ENCODE assay signal across 8 cellular contexts in genomic region chr9:114504341-114505186, GRCh38. TPM values are rescaled to one million over a fixed set of nuclear protein-coding genes. Genes with fewer than 3 reads are reported as not detected.
A peak's percentile ranks its signal among the peaks of the same experiment; 100 is the strongest.
DNase-seq lines count a peak whose midpoint lies in the region; ATAC-seq and TF ChIP-seq lines count a peak whose summit lies in the region.

No MANE protein-coding gene starts in this region.

- H3K9me3 Mint-ChIP-seq in CD14-positive monocyte: peaks cover 0 to 17% (median 5%) of the 10 kb centered on the region in 7 donors
- H3K9me3 Mint-ChIP-seq in activated CD4-positive, alpha-beta memory T cell treated with anti-CD3 and anti-CD28 coated beads, Interleukin-2, amount 10 ng/mL, durations not matched to agents 7 days and 5 days: no peaks in the 10 kb centered on the region
- H3K9me3 Mint-ChIP-seq in memory B cell: no peaks in the 10 kb centered on the region
- no peaks in the 10 kb centered on the region for H3K9me3 Mint-ChIP-seq in stimulated activated naive B cell treated with anti-CD40 and anti-IgM and Interleukin-4, amounts not matched to agents 10 μg/mL and 1 μg/mL and 100 μg/mL, for 72 hours

- dilution Hi-C loops in IMR-90 (cut with HindIII; ENCODE audit: low sequenced_read_pairs, unreplicated experiment): no loop called here

- H2AK9ac ChIP-seq in IMR-90 (replicated peaks; ENCODE audit: low read depth, low read length, poor library complexity): peak overlapping the region; percentile 77

- H3K36me3 ChIP-seq in IMR-90 (ENCODE audit: control insufficient read depth, insufficient read depth, low read length): no peaks in the 10 kb centered on the region
- H3K36me3 ChIP-seq in effector memory CD4-positive, alpha-beta T cell (ENCODE audit: control insufficient read depth, insufficient read depth, low read length): no peaks in the 10 kb centered on the region

- no peak overlapping the region for H2AK5ac ChIP-seq in IMR-90 (ENCODE audit: low read depth, low read length)

- no peak overlapping the region for H3K18ac ChIP-seq in IMR-90 (ENCODE audit: low read depth, low read length)

- TF ChIP-seq POLR2A in IMR-90 (IDR thresholded peaks at IDR 0.05; ENCODE audit: low read depth, low read length): no peak; the same call in 1 of the 2 replicates

- peak; percentile 44 for TF ChIP-seq CTCF in CD14-positive monocyte (IDR thresholded peaks at IDR 0.05)
- peak; percentile 23 for TF ChIP-seq CTCF in IMR-90 (conservative IDR thresholded peaks at IDR 0.05; ENCODE audit: low read depth, low read length)

- H3K9ac ChIP-seq in IMR-90 (ENCODE audit: low read depth, low read length): peak overlapping the region; percentile 28; the same call in 1 of the 2 replicates

- no peaks in the 10 kb centered on the region; a peak in 1 of 4 replicates for H3K79me1 ChIP-seq in IMR-90 (ENCODE audit: low read depth in 1 of 2, low read length in 2 of 2)

- H2BK15ac ChIP-seq in IMR-90 (ENCODE audit: low read depth, low read length): no peak overlapping the region

- peak; percentile 40 for ATAC-seq in IMR-90 (ENCODE audit: low read depth)
- ATAC-seq in memory B cell (ENCODE audit: low read depth): peak; percentile 7
- ATAC-seq in stimulated activated naive B cell treated with anti-CD40 and anti-IgM and Interleukin-4, amounts not matched to agents 10 μg/mL and 1 μg/mL and 100 μg/mL, for 72 hours (replicated peaks): peak; percentile 52 to 54
- ATAC-seq in GM21367 (IDR thresholded peaks at IDR 0.05; ENCODE audit: unreplicated experiment): no peak

- peak overlapping the region; percentile 71 for H3K4me3 ChIP-seq in IMR-90 (ENCODE audit: insufficient read depth, low read depth, low read length)
- peak overlapping the region; percentile 73 for H3K4me3 ChIP-seq in effector memory CD4-positive, alpha-beta T cell (ENCODE audit: insufficient read depth, low read depth, low read length, poor library complexity, severe bottlenecking)

- no peak overlapping the region for H2BK5ac ChIP-seq in IMR-90 (ENCODE audit: low read depth, low read length, poor library complexity, severe bottlenecking)

- H3K4me1 Mint-ChIP-seq in CD14-positive monocyte (peaks cover 10% of the 10 kb centered on the region), memory B cell (peaks cover 22% of the 10 kb centered on the region)
- peaks cover 31% of the 10 kb centered on the region for H3K4me1 Mint-ChIP-seq in activated CD4-positive, alpha-beta memory T cell treated with anti-CD3 and anti-CD28 coated beads, Interleukin-2, amount 10 ng/mL, durations not matched to agents 7 days and 5 days
- H3K4me1 Mint-ChIP-seq in stimulated activated naive B cell treated with anti-CD40 and anti-IgM and Interleukin-4, amounts not matched to agents 10 μg/mL and 1 μg/mL and 100 μg/mL, for 72 hours: peaks cover 23 to 36% of the 10 kb centered on the region in 2 donors

- H4K5ac ChIP-seq in IMR-90 (ENCODE audit: low read depth, low read length): no peak overlapping the region

- no peak overlapping the region for H3K56ac ChIP-seq in IMR-90 (ENCODE audit: extremely low read depth, insufficient read depth, low read length)

- no peak overlapping the region for H4K8ac ChIP-seq in IMR-90 (ENCODE audit: low read depth in 2 of 2, low read length in 2 of 2)

- no peak for TF ChIP-seq RAD21 in IMR-90 (IDR thresholded peaks at IDR 0.05; ENCODE audit: low read length)

- peaks cover 11% of the 10 kb centered on the region for H3K4me1 ChIP-seq in IMR-90 (ENCODE audit: control insufficient read depth, insufficient read depth, low read length)
- peaks cover 10% of the 10 kb centered on the region for H3K4me1 ChIP-seq in effector memory CD4-positive, alpha-beta T cell (ENCODE audit: control insufficient read depth, insufficient read depth, low read length, poor library complexity, severe bottlenecking)

- H4K20me1 ChIP-seq in IMR-90 (ENCODE audit: insufficient read depth, low read length): peaks cover 3% of the 10 kb centered on the region; the same call in 1 of the 2 replicates

- CTCF ChIA-PET in IMR-90 (lab: Yijun Ruan, JAX): interaction anchor here (0.6 to 1.5 kb wide), 3 partner anchors 22 to 206 kb away, joined by 3 to 10 read pairs (median 3); no protein-coding TSS in a partner anchor
- CTCF ChIA-PET in activated CD4-positive, alpha-beta memory T cell treated with anti-CD3 and anti-CD28 coated beads, Interleukin-2, amount 10 ng/mL, durations not matched to agents 7 days and 5 days (lab: Charles Lee): interaction anchor here (0.7 to 7.2 kb wide), 8 partner anchors 18 to 148 kb away, joined by 3 to 86 read pairs (median 4); partner anchors contain the start of gene AKNA

- H3K14ac ChIP-seq in IMR-90 (replicated peaks; ENCODE audit: low read depth, low read length): no peak overlapping the region

- POLR2A ChIA-PET in IMR-90 (lab: Charles Lee; ENCODE audit: unreplicated experiment): interaction anchor here (0.7 kb wide), 1 partner anchor 83 kb away, joined by 3 read pairs; the partner anchor contains the start of gene ATP6V1G1
- POLR2A ChIA-PET in activated CD4-positive, alpha-beta memory T cell treated with anti-CD3 and anti-CD28 coated beads, Interleukin-2, amount 10 ng/mL, durations not matched to agents 7 days and 5 days (lab: Charles Lee): interaction anchor here (0.6 to 2.1 kb wide), 4 partner anchors 55 to 117 kb away, joined by 3 to 6 read pairs (median 4); partner anchors contain the start of genes AKNA and ATP6V1G1

- H3K36me3 Mint-ChIP-seq in CD14-positive monocyte (peaks cover 3 to 4% of the 10 kb centered on the region in 2 donors), memory B cell (no peaks in the 10 kb centered on the region)
- H3K36me3 Mint-ChIP-seq in activated CD4-positive, alpha-beta memory T cell treated with anti-CD3 and anti-CD28 coated beads, Interleukin-2, amount 10 ng/mL, durations not matched to agents 7 days and 5 days (ENCODE audit: low read depth): no peaks in the 10 kb centered on the region
- H3K36me3 Mint-ChIP-seq in stimulated activated naive B cell treated with anti-CD40 and anti-IgM and Interleukin-4, amounts not matched to agents 10 μg/mL and 1 μg/mL and 100 μg/mL, for 72 hours: peaks cover 0 to 2% of the 10 kb centered on the region in 2 donors

- H2AFZ ChIP-seq in IMR-90 (replicated peaks; ENCODE audit: low read length, poor library complexity): peak overlapping the region; percentile 91

- DNase-seq in CD14-positive monocyte (ENCODE audit: low spot score): no peak
- DNase-seq in IMR-90: peak; percentile 19
- DNase-seq in activated CD4-positive, alpha-beta memory T cell treated with anti-CD3 and anti-CD28 coated beads, Interleukin-2, amount 10 ng/mL, durations not matched to agents 7 days and 5 days: peak; percentile 31
- DNase-seq in effector memory CD4-positive, alpha-beta T cell: peak in 1 of 3 donors; percentile 30
- peak; percentile 36 to 55 for DNase-seq in memory B cell (ENCODE audit: low spot score in 2 of 2)
- DNase-seq in stimulated activated naive B cell treated with anti-CD40 and anti-IgM and Interleukin-4, amounts not matched to agents 10 μg/mL and 1 μg/mL and 100 μg/mL, for 72 hours: peak; percentile 35
- no peak for DNase-seq in GDM1 (lab: John Stamatoyannopoulos, UW)

- no peak overlapping the region for H3K27ac ChIP-seq in IMR-90 (ENCODE audit: insufficient read depth, low read length)
- H3K27ac ChIP-seq in effector memory CD4-positive, alpha-beta T cell (ENCODE audit: insufficient read depth, low read length, poor library complexity, severe bottlenecking): peak overlapping the region; percentile 18

- H2BK120ac ChIP-seq in IMR-90 (ENCODE audit: low read depth, low read length): no peak overlapping the region

- H3K9me1 ChIP-seq in IMR-90 (ENCODE audit: insufficient read depth, low read length): peaks cover 5% of the 10 kb centered on the region; the same call in 1 of the 2 replicates

- peak overlapping the region; percentile 80 to 89 for H3K4me3 Mint-ChIP-seq in CD14-positive monocyte
- H3K4me3 Mint-ChIP-seq in activated CD4-positive, alpha-beta memory T cell treated with anti-CD3 and anti-CD28 coated beads, Interleukin-2, amount 10 ng/mL, durations not matched to agents 7 days and 5 days: peak overlapping the region; percentile 73
- peak overlapping the region; percentile 87 for H3K4me3 Mint-ChIP-seq in memory B cell
- peak overlapping the region; percentile 88 to 94 for H3K4me3 Mint-ChIP-seq in stimulated activated naive B cell treated with anti-CD40 and anti-IgM and Interleukin-4, amounts not matched to agents 10 μg/mL and 1 μg/mL and 100 μg/mL, for 72 hours

- in situ Hi-C loops in IMR-90 (cut with MboI; ENCODE audit: low sequenced_read_pairs): no loop called here

- BruUV-seq in IMR-90 (replicated peaks; lab: Mats Ljungman, UMichigan): no TSS peak

- H3K23ac ChIP-seq in IMR-90 (ENCODE audit: low read depth, low read length): no peak overlapping the region

- intact Hi-C loops in CD14-positive monocyte (cut with micrococcal nuclease) (loop anchor here in 1 of 2 donors (5.0 kb wide), 1 partner anchor 83 kb away; the partner anchor contains the start of gene ATP6V1G1), IMR-90 (cut with micrococcal nuclease) (loop anchor here (1.0 to 10.0 kb wide), 3 partner anchors 83 to 170 kb away; partner anchors contain the start of gene ATP6V1G1)

- H3K27me3 ChIP-seq in IMR-90 (ENCODE audit: control insufficient read depth, insufficient read depth, low read length): peaks cover 27% of the 10 kb centered on the region
- H3K27me3 ChIP-seq in effector memory CD4-positive, alpha-beta T cell (replicated peaks; ENCODE audit: control insufficient read depth, insufficient read depth, low read length, poor library complexity, severe bottlenecking): no peaks in the 10 kb centered on the region

- 5% methylated on average over 70 of the region's 101 CpGs; no CpG with 5 or more reads in 1 of the 2 experiments for WGBS in IMR-90 (ENCODE audit: extremely low coverage in 2 of 2, insufficient read length in 1 of 2), 2 experiments

- H2BK20ac ChIP-seq in IMR-90 (ENCODE audit: low read depth, low read length): no peak overlapping the region

- H3K27ac Mint-ChIP-seq in CD14-positive monocyte (peak overlapping the region in 6 of 7 donors; percentile 23 to 86 (median 78)), memory B cell (peak overlapping the region; percentile 94)
- H3K27ac Mint-ChIP-seq in activated CD4-positive, alpha-beta memory T cell treated with anti-CD3 and anti-CD28 coated beads, Interleukin-2, amount 10 ng/mL, durations not matched to agents 7 days and 5 days: no peak overlapping the region
- H3K27ac Mint-ChIP-seq in stimulated activated naive B cell treated with anti-CD40 and anti-IgM and Interleukin-4, amounts not matched to agents 10 μg/mL and 1 μg/mL and 100 μg/mL, for 72 hours: peak overlapping the region; percentile 92

- no peak overlapping the region; the same call in 1 of the 2 replicates for H3K4ac ChIP-seq in IMR-90 (ENCODE audit: low read depth, low read length)

- no peaks in the 10 kb centered on the region for H3K9me3 ChIP-seq in IMR-90 (ENCODE audit: control insufficient read depth, insufficient read depth, low read length)
- no peaks in the 10 kb centered on the region for H3K9me3 ChIP-seq in effector memory CD4-positive, alpha-beta T cell (ENCODE audit: control insufficient read depth, low read length)

- H3K4me2 ChIP-seq in IMR-90 (ENCODE audit: low read depth, low read length): peak overlapping the region; percentile 73

- H3K27me3 Mint-ChIP-seq in CD14-positive monocyte (ENCODE audit: low read depth in 3 of 3) (peaks cover 55 to 76% (median 67%) of the 10 kb centered on the region in 3 donors), memory B cell (no peaks in the 10 kb centered on the region)
- peaks cover 62% of the 10 kb centered on the region for H3K27me3 Mint-ChIP-seq in activated CD4-positive, alpha-beta memory T cell treated with anti-CD3 and anti-CD28 coated beads, Interleukin-2, amount 10 ng/mL, durations not matched to agents 7 days and 5 days
- H3K27me3 Mint-ChIP-seq in stimulated activated naive B cell treated with anti-CD40 and anti-IgM and Interleukin-4, amounts not matched to agents 10 μg/mL and 1 μg/mL and 100 μg/mL, for 72 hours: peaks cover 5 to 6% of the 10 kb centered on the region in 2 donors

- no peak overlapping the region for H4K91ac ChIP-seq in IMR-90 (ENCODE audit: insufficient read depth, low read depth, low read length)

RNA-seq across cellular contexts. Expression of gene WHRN, which starts 0.7 kb away (rescaled TPM):
- under 1 TPM; 0.13 to 0.30 TPM for polyA plus RNA-seq in CD14-positive monocyte
- 0.18 and 0.28 TPM in 2 replicates for total RNA-seq in IMR-90 (2012; rRNA removed)
- 2.6 and 2.8 TPM in 2 replicates for polyA plus RNA-seq in IMR-90 (2012; rRNA removed)
- polyA plus RNA-seq in IMR-90 (2012; cell fraction: cytosol; rRNA removed): 1.3 and 2.8 TPM in 2 replicates
- polyA plus RNA-seq in IMR-90 (2012; cell fraction: nucleus; rRNA removed; ENCODE audit: low replicate concordance): 14.2 and 20.9 TPM in 2 replicates
- 1 to 10 TPM; 4.5 to 4.8 TPM for total RNA-seq in activated CD4-positive, alpha-beta memory T cell treated with anti-CD3 and anti-CD28 coated beads, Interleukin-2, amount 10 ng/mL, durations not matched to agents 7 days and 5 days

Comparison
In these comparisons a context has a peak if more than half of its experiments do, and no peak if none do; other contexts are left out.
1. DNase-seq: peak in IMR-90 (single experiment), activated CD4-positive, alpha-beta memory T cell treated with anti-CD3 and anti-CD28 coated beads, Interleukin-2, amount 10 ng/mL, durations not matched to agents 7 days and 5 days (single experiment), memory B cell (2 of 2) and stimulated activated naive B cell treated with anti-CD40 and anti-IgM and Interleukin-4, amounts not matched to agents 10 μg/mL and 1 μg/mL and 100 μg/mL, for 72 hours (single experiment); none in CD14-positive monocyte (single experiment) and GDM1 (single experiment).
2. Peak in every context shown above with its lines, with median percentiles within 50 percentile points of each other: H3K4me3 Mint-ChIP-seq.